Comparison of ENCODE assay signal across 21 cellular contexts in the genomic region with DNA sequence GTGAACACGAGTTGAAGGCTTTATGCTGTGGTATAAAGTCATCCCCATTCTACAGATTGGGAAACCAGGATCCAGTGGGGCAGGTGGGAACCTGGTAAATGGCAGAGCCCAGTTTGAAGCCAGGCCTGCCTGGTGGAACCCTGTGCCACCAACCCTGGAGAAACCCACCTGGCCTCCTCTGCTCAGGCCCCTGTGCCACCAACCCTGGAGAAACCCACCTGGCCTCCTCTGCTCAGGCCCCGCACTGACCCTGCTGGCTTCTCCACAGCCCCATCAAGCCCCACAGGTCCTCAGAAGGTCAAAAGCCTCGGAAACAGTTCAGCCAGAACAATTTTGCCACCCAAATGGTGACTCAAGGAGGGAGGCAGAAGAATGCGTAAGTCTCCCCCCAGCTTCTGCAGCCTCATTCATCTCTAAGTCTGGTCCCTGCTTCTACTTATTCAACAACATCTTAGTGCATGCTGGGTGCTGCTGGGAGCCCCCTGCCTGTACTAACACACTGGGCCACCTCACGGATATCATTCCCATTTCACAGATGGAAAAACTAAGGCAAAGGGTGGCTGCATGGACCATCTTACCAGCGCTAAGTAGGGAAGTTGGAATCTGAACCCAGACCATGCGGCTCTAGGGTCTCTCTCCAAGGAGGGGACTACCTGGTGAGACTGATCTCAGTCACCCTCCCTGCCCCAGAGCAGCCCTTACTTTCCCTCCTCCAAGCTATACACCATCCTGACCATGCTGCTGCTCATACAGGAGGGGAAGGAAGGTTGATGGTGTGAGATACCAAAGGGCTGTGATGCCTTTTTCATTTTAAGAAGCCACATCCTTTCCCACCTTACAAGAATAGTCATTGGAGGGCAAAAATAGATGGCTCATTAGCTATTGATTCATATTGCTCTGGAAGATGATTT.
DNase-seq lines count a peak whose midpoint lies in the region; ATAC-seq, FAIRE-seq and TF ChIP-seq lines count a peak whose summit lies in the region.
"Had no signal": no experiment of that assay in that cellular context is flagged by ENCODE, and none has a peak within 500 bp of the region (broad histone marks: within the 10 kb centered on the region; RNA-seq: fewer than 3 reads in every experiment).

No MANE protein-coding gene starts in this region.

- intact Hi-C loops in CD8-positive, alpha-beta T cell (cut with DNase I, micrococcal nuclease): no loop called here
- intact Hi-C loops in kidney (cut with DNase I): no loop called here
- intact Hi-C loops in posterior vena cava (cut with DNase I): no loop called here

- FAIRE-seq in kidney (lab: Jason Lieb, UNC): no peak
- FAIRE-seq: H1 had no signal

- H3K4me3 ChIP-seq in CD8-positive, alpha-beta T cell (ENCODE audit: low read depth, low read length): no peak overlapping the region
- no peak overlapping the region for H3K4me3 ChIP-seq in kidney (ENCODE audit: low read length in 2 of 2)
- H3K4me3 ChIP-seq: breast epithelium, MG63, tibial artery had no signal

- no peak for DNase-seq in CD8-positive, alpha-beta T cell
- DNase-seq in T-helper 17 cell (no peak), kidney (peak; percentile 71), posterior vena cava (ENCODE audit: low spot score) (peak; percentile 44), SKM-1 (lab: John Stamatoyannopoulos, UW; ENCODE audit: unreplicated experiment) (no peak), UCSD-AML1 (lab: John Stamatoyannopoulos, UW; ENCODE audit: unreplicated experiment) (no peak)
- DNase-seq: dermis blood vessel endothelial cell; DMS79 treated with DMSO at 0.1 percent for 48 hours; MG63; NCI-H1694 treated with DMSO at 0.1 percent for 48 hours; NCI-H748 treated with DMSO at 0.1 percent for 48 hours; nucleus accumbens; PC-3; right cardiac atrium; SHP77; stimulated activated CD4-positive, alpha-beta T cell treated with anti-CD3 and anti-CD28 coated beads, Interleukin-15, amount 100 ng/mL, for 24 hours; tibial artery had no signal

- H3K4me1 ChIP-seq in CD8-positive, alpha-beta T cell (ENCODE audit: insufficient read depth, low read length): peaks cover 25% of the 10 kb centered on the region
- peaks cover 3 to 4% of the 10 kb centered on the region in 2 donors for H3K4me1 ChIP-seq in kidney (ENCODE audit: control insufficient read depth in 1 of 2, insufficient read depth in 1 of 2, low read depth in 1 of 2, low read length in 2 of 2)
- H3K4me1 ChIP-seq: breast epithelium had no signal

- peaks cover 31% of the 10 kb centered on the region for H3K4me1 Mint-ChIP-seq in CD8-positive, alpha-beta T cell (ENCODE audit: low read depth)
- H3K4me1 Mint-ChIP-seq in T-helper 17 cell: peaks cover 16% of the 10 kb centered on the region

- no peaks in the 10 kb centered on the region for H3K36me3 ChIP-seq in CD8-positive, alpha-beta T cell (ENCODE audit: insufficient read depth, low read length)
- H3K36me3 ChIP-seq in kidney (ENCODE audit: control insufficient read depth in 1 of 2, insufficient read depth in 2 of 2, low read length in 2 of 2): no peaks in the 10 kb centered on the region
- H3K36me3 ChIP-seq: breast epithelium, MG63, tibial artery had no signal

- no peak for ATAC-seq in CD8-positive, alpha-beta T cell
- ATAC-seq in T-helper 17 cell (no peak), GM18867 (IDR thresholded peaks at IDR 0.05; ENCODE audit: unreplicated experiment) (no peak)
- ATAC-seq: PC-3, right cardiac atrium had no signal

- no peak for TF ChIP-seq CTCF in CD8-positive, alpha-beta T cell (IDR thresholded peaks at IDR 0.05)
- no peak for TF ChIP-seq CTCF in kidney (IDR thresholded peaks at IDR 0.05; ENCODE audit: borderline replicate concordance, extremely low read depth, insufficient read depth)

- H3K27ac Mint-ChIP-seq in CD8-positive, alpha-beta T cell: no peak overlapping the region
- H3K27ac Mint-ChIP-seq in T-helper 17 cell: peak overlapping the region; percentile 29

- CTCF ChIA-PET in CD8-positive, alpha-beta T cell (lab: Charles Lee): interaction anchor here (0.6 to 0.9 kb wide), 2 partner anchors 44 to 100 kb away, joined by 3 read pairs; no protein-coding TSS in a partner anchor

- no peaks in the 10 kb centered on the region for H3K9me3 ChIP-seq in CD8-positive, alpha-beta T cell (ENCODE audit: low read length)
- H3K9me3 ChIP-seq in T-helper 17 cell (ENCODE audit: control insufficient read depth, low read length, poor library complexity, severe bottlenecking) (no peaks in the 10 kb centered on the region), kidney (ENCODE audit: control insufficient read depth in 1 of 2, low read length in 2 of 2) (no peaks in the 10 kb centered on the region)
- H3K9me3 ChIP-seq: breast epithelium, MG63, tibial artery had no signal

- no peak overlapping the region for H3K27ac ChIP-seq in CD8-positive, alpha-beta T cell (ENCODE audit: low read depth, low read length)
- no peak overlapping the region for H3K27ac ChIP-seq in kidney (ENCODE audit: low read depth in 2 of 2, low read length in 2 of 2)
- H3K27ac ChIP-seq: breast epithelium, tibial artery, VCaP had no signal

- no peaks in the 10 kb centered on the region for H3K9me3 Mint-ChIP-seq in CD8-positive, alpha-beta T cell

- H3K27me3 ChIP-seq in CD8-positive, alpha-beta T cell (ENCODE audit: insufficient read depth, low read length): peaks cover 5% of the 10 kb centered on the region
- H3K27me3 ChIP-seq: breast epithelium, MG63, tibial artery had no signal

- peaks cover 4% of the 10 kb centered on the region for H3K27me3 Mint-ChIP-seq in CD8-positive, alpha-beta T cell (ENCODE audit: low read depth)
- H3K27me3 Mint-ChIP-seq in T-helper 17 cell: peaks cover 29% of the 10 kb centered on the region

- peak overlapping the region; percentile 15 for H3K4me3 Mint-ChIP-seq in CD8-positive, alpha-beta T cell
- H3K4me3 Mint-ChIP-seq in T-helper 17 cell: no peak overlapping the region

- no peak overlapping the region for H3K9ac ChIP-seq in kidney (ENCODE audit: low read length in 2 of 2)

- no peaks in the 10 kb centered on the region for H3K36me3 Mint-ChIP-seq in CD8-positive, alpha-beta T cell
- H3K36me3 Mint-ChIP-seq in T-helper 17 cell (ENCODE audit: low read depth): peaks cover 2% of the 10 kb centered on the region

- POLR2A ChIA-PET in CD8-positive, alpha-beta T cell (lab: Charles Lee): no interaction called here

Comparison
In these comparisons a context has a peak if more than half of its experiments do, and no peak if none do; other contexts are left out.
1. DNase-seq: peak in kidney (single experiment) and posterior vena cava (single experiment); none in CD8-positive, alpha-beta T cell (0 of 7), T-helper 17 cell (0 of 3), SKM-1 (single experiment) and UCSD-AML1 (single experiment).